Comparison of ENCODE assay signal across 1 cellular context in genomic region chr7:24979863-24980694, GRCh38.
TF ChIP-seq lines count a peak whose summit lies in the region.

A gene with protein sequence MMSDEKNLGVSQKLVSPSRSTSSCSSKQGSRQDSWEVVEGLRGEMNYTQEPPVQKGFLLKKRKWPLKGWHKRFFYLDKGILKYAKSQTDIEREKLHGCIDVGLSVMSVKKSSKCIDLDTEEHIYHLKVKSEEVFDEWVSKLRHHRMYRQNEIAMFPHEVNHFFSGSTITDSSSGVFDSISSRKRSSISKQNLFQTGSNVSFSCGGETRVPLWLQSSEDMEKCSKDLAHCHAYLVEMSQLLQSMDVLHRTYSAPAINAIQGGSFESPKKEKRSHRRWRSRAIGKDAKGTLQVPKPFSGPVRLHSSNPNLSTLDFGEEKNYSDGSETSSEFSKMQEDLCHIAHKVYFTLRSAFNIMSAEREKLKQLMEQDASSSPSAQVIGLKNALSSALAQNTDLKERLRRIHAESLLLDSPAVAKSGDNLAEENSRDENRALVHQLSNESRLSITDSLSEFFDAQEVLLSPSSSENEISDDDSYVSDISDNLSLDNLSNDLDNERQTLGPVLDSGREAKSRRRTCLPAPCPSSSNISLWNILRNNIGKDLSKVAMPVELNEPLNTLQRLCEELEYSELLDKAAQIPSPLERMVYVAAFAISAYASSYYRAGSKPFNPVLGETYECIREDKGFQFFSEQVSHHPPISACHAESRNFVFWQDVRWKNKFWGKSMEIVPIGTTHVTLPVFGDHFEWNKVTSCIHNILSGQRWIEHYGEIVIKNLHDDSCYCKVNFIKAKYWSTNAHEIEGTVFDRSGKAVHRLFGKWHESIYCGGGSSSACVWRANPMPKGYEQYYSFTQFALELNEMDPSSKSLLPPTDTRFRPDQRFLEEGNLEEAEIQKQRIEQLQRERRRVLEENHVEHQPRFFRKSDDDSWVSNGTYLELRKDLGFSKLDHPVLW (minus strand): TSS chr7:24980178. CDS start chr7:24892472, 87,706 bp downstream.

TF ChIP-seq in GM12878, 131 proteins besides CTCF, POLR2A, EP300 and RAD21 (continued from another document and continues in another):
- TF ChIP-seq, protein P1, sequence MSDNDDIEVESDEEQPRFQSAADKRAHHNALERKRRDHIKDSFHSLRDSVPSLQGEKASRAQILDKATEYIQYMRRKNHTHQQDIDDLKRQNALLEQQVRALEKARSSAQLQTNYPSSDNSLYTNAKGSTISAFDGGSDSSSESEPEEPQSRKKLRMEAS (IDR thresholded peaks at IDR 0.05; ENCODE audit: low read depth, low read length) = peak; percentile 64
- no peak for TF ChIP-seq ESRRA (IDR thresholded peaks at IDR 0.05; ENCODE audit: low read length)
- TF ChIP-seq CEBPZ (IDR thresholded peaks at IDR 0.05; ENCODE audit: low read depth, low read length) = no peak
- no peak for TF ChIP-seq WRNIP1 (IDR thresholded peaks at IDR 0.05; ENCODE audit: borderline replicate concordance, low read depth, low read length)
- peak; percentile 54; the same call in 1 of the 2 replicates for TF ChIP-seq TCF3 (IDR thresholded peaks at IDR 0.05; ENCODE audit: borderline replicate concordance, insufficient read depth, low read depth, low read length)
- TF ChIP-seq PAX8 (IDR thresholded peaks at IDR 0.05) = no peak
- TF ChIP-seq, protein P2, sequence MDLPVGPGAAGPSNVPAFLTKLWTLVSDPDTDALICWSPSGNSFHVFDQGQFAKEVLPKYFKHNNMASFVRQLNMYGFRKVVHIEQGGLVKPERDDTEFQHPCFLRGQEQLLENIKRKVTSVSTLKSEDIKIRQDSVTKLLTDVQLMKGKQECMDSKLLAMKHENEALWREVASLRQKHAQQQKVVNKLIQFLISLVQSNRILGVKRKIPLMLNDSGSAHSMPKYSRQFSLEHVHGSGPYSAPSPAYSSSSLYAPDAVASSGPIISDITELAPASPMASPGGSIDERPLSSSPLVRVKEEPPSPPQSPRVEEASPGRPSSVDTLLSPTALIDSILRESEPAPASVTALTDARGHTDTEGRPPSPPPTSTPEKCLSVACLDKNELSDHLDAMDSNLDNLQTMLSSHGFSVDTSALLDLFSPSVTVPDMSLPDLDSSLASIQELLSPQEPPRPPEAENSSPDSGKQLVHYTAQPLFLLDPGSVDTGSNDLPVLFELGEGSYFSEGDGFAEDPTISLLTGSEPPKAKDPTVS (IDR thresholded peaks at IDR 0.05; ENCODE audit: low read depth, low read length) = no peak
- no peak for TF ChIP-seq HCFC1 (IDR thresholded peaks at IDR 0.05; ENCODE audit: low read length)
- TF ChIP-seq TBL1XR1 (IDR thresholded peaks at IDR 0.05; ENCODE audit: low read depth, low read length) = no peak
- TF ChIP-seq RCOR1 (conservative IDR thresholded peaks at IDR 0.05; ENCODE audit: low read depth, low read length) = no peak
- no peak for TF ChIP-seq NFXL1 (IDR thresholded peaks at IDR 0.05; ENCODE audit: borderline replicate concordance)
- no peak for TF ChIP-seq SREBF1 (IDR thresholded peaks at IDR 0.05; ENCODE audit: low read length)
- TF ChIP-seq CHD4 (IDR thresholded peaks at IDR 0.05) = no peak
- no peak for TF ChIP-seq MEF2B (IDR thresholded peaks at IDR 0.05; ENCODE audit: partially characterized antibody, poor library complexity, severe bottlenecking)
- TF ChIP-seq, protein P3, sequence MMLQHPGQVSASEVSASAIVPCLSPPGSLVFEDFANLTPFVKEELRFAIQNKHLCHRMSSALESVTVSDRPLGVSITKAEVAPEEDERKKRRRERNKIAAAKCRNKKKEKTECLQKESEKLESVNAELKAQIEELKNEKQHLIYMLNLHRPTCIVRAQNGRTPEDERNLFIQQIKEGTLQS (IDR thresholded peaks at IDR 0.05; ENCODE audit: borderline replicate concordance, extremely low read depth, low read depth, low read length) = no peak
- TF ChIP-seq, protein P4, sequence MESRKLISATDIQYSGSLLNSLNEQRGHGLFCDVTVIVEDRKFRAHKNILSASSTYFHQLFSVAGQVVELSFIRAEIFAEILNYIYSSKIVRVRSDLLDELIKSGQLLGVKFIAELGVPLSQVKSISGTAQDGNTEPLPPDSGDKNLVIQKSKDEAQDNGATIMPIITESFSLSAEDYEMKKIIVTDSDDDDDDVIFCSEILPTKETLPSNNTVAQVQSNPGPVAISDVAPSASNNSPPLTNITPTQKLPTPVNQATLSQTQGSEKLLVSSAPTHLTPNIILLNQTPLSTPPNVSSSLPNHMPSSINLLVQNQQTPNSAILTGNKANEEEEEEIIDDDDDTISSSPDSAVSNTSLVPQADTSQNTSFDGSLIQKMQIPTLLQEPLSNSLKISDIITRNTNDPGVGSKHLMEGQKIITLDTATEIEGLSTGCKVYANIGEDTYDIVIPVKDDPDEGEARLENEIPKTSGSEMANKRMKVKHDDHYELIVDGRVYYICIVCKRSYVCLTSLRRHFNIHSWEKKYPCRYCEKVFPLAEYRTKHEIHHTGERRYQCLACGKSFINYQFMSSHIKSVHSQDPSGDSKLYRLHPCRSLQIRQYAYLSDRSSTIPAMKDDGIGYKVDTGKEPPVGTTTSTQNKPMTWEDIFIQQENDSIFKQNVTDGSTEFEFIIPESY (IDR thresholded peaks at IDR 0.05) = no peak
- TF ChIP-seq SRF (IDR thresholded peaks at IDR 0.05; ENCODE audit: low read depth in 2 of 2, low read length in 2 of 2) = 0 out of 4 replicates have a peak, but pooled peaks of 1 of the 2 experiments have one; percentile 1
- no peak for TF ChIP-seq ELK1 (IDR thresholded peaks at IDR 0.05; ENCODE audit: low read depth, low read length)
- TF ChIP-seq EZH2 (IDR thresholded peaks at IDR 0.05; ENCODE audit: borderline replicate concordance, control insufficient read depth, low read depth, low read length) = no peak
- TF ChIP-seq POLR2AphosphoS5 (IDR thresholded peaks at IDR 0.05; ENCODE audit: low read length) = peak; percentile 80; the same call in 1 of the 2 replicates
- peak; percentile 73; the same call in 1 of the 2 replicates for TF ChIP-seq STAT1 (conservative IDR thresholded peaks at IDR 0.05)
- no peak for TF ChIP-seq SIX5 (IDR thresholded peaks at IDR 0.05; ENCODE audit: low read depth, low read length, severe bottlenecking)
- peak; percentile 12; the same call in 1 of the 2 replicates for TF ChIP-seq CBFB (IDR thresholded peaks at IDR 0.05; ENCODE audit: low read depth)
- TF ChIP-seq BHLHE40 (IDR thresholded peaks at IDR 0.05; ENCODE audit: borderline replicate concordance in 1 of 2, low read depth in 2 of 2, low read length in 1 of 2) = peak; percentile 53 to 56; a peak in 3 of 4 replicates
- TF ChIP-seq ZZZ3 (IDR thresholded peaks at IDR 0.05; ENCODE audit: control insufficient read depth, insufficient read length, low read depth) = no peak
- no peak for TF ChIP-seq NR2C2 (IDR thresholded peaks at IDR 0.05; ENCODE audit: borderline replicate concordance, control insufficient read depth, insufficient read length, low read depth)
- TF ChIP-seq MTA3 (IDR thresholded peaks at IDR 0.05; ENCODE audit: borderline replicate concordance, low read length) = no peak; the same call in 1 of the 2 replicates
- peak; percentile 44 for TF ChIP-seq HDAC6 (IDR thresholded peaks at IDR 0.05; ENCODE audit: unreplicated experiment)
- TF ChIP-seq ZBTB11 (CRISPR knock-in tag; IDR thresholded peaks at IDR 0.05) = no peak
- TF ChIP-seq DPF2 (IDR thresholded peaks at IDR 0.05) = 0 out of 2 replicates have a peak, but pooled peaks have one; percentile 10
- TF ChIP-seq RAD51 (IDR thresholded peaks at IDR 0.05) = no peak
- TF ChIP-seq ZNF217 (IDR thresholded peaks at IDR 0.05) = no peak
- TF ChIP-seq NR2C1 (IDR thresholded peaks at IDR 0.05) = no peak
- TF ChIP-seq ZNF384 (IDR thresholded peaks at IDR 0.05; ENCODE audit: borderline replicate concordance, low read depth, low read length) = no peak
- no peak for TF ChIP-seq RBBP5 (conservative IDR thresholded peaks at IDR 0.05)
- TF ChIP-seq CREM (IDR thresholded peaks at IDR 0.05; ENCODE audit: low read depth) = peak; percentile 62; the same call in 1 of the 2 replicates
- TF ChIP-seq NFIC (IDR thresholded peaks at IDR 0.05; ENCODE audit: low read depth, low read length) = no peak
- peak; percentile 87 for TF ChIP-seq SP1 (IDR thresholded peaks at IDR 0.05; ENCODE audit: low read depth, low read length)
- no peak for TF ChIP-seq KDM1A (IDR thresholded peaks at IDR 0.05; ENCODE audit: borderline replicate concordance)
- TF ChIP-seq ZSCAN29 (IDR thresholded peaks at IDR 0.05) = no peak
- no peak; the same call in 1 of the 2 replicates for TF ChIP-seq ZBTB40 (IDR thresholded peaks at IDR 0.05; ENCODE audit: borderline replicate concordance)
- no peak for TF ChIP-seq BRCA1 (IDR thresholded peaks at IDR 0.05; ENCODE audit: low read depth, low read length)
